In the genomic region with DNA sequence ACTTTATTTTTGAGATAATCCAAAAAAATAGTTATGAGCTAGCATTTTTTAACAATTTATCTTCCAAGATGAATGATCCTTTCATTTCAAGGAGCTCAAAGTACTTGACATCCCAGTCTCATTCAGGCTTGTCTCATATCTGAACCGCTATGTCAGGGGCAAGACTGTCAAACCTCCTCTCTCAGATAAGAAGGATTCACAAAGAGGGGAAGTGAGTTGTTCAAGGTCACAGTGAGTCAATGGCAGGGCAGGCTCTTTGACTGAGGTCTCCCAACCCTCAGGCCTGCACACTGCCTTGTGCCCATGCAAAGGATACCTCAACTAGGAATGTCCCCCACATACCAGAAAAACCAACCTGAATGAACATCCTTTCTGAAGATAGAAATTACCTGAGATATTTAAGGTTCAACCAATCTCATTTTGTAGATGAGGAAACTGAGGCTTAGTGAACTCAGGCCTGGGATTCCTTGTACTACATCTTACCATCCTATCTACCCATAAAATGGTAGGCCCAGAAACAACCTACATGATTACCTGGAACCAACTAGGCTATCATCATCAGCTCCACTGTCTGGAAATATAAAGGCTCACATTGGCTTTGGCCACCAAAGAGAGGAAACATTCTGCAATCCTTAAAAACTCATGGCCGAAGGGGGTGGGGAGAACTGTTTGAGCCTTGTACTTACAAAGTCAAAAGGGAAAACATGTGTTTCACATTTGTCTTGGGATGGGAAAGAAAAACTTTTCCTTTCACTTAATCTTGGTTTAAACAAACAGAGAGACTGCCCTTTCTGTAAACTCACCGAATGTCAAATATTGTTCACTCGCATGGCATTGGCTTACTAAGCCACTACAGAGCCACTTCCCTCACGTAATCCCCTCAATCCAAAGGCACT, we compare ENCODE assay signal across 9 cellular contexts. TPM values are rescaled to one million over a fixed set of nuclear protein-coding genes. Genes with fewer than 3 reads are reported as not detected.
DNase-seq lines count a peak whose midpoint lies in the region; ATAC-seq, FAIRE-seq and TF ChIP-seq lines count a peak whose summit lies in the region.
"Had no signal": no experiment of that assay in that cellular context is flagged by ENCODE, and none has a peak within 500 bp of the region (broad histone marks: within the 10 kb centered on the region; RNA-seq: fewer than 3 reads in every experiment).

No MANE protein-coding gene starts in this region.

- peak overlapping the region; percentile 82 for H3K9ac ChIP-seq in keratinocyte (ENCODE audit: control insufficient read depth, extremely low read depth, insufficient read depth, low read length)

- TF ChIP-seq CTCF in keratinocyte (optimal IDR thresholded peaks at IDR 0.05 in 1 of 3, IDR thresholded peaks at IDR 0.05 in 1 of 3, conservative IDR thresholded peaks at IDR 0.05 in 1 of 3; ENCODE audit: extremely low read depth in 1 of 3, insufficient read depth in 2 of 3, low read length in 3 of 3) (no peak), transverse colon (IDR thresholded peaks at IDR 0.05) (no peak)

- no peaks in the 10 kb centered on the region for H3K9me3 ChIP-seq in keratinocyte (ENCODE audit: control insufficient read depth, low read depth, low read length)
- H3K9me3 ChIP-seq in transverse colon = no peaks in the 10 kb centered on the region

- no peaks in the 10 kb centered on the region for H4K20me1 ChIP-seq in keratinocyte (ENCODE audit: control insufficient read depth, extremely low read depth, insufficient read depth, low read length)

- peak overlapping the region; percentile 25 for H2AFZ ChIP-seq in keratinocyte (ENCODE audit: control insufficient read depth, low read length)

- no peak overlapping the region for H3K4me3 Mint-ChIP-seq in activated CD8-positive, alpha-beta memory T cell treated with anti-CD3 and anti-CD28 coated beads, Interleukin-2, amount 10 ng/mL, durations not matched to agents 7 days and 5 days
- peak overlapping the region; percentile 75 for H3K4me3 Mint-ChIP-seq in activated T-helper 17 cell treated with anti-CD3 and anti-CD28 coated beads, Interleukin-2, amount 50 U/mL, for 72 hours

- dilution Hi-C loops in keratinocyte (cut with MboI; ENCODE audit: extremely low pct_ligation_motif_present, low sequenced_read_pairs) = no loop called here

- no peak for ATAC-seq in activated CD8-positive, alpha-beta memory T cell treated with anti-CD3 and anti-CD28 coated beads, Interleukin-2, amount 10 ng/mL, durations not matched to agents 7 days and 5 days
- peak; percentile 47 for ATAC-seq in activated T-helper 17 cell treated with anti-CD3 and anti-CD28 coated beads, Interleukin-2, amount 50 U/mL, for 72 hours (replicated peaks)
- ATAC-seq in GM21737 (IDR thresholded peaks at IDR 0.05; ENCODE audit: unreplicated experiment) (no peak), HG03432 (IDR thresholded peaks at IDR 0.05; ENCODE audit: unreplicated experiment) (no peak)

- H3K36me3 ChIP-seq in keratinocyte (ENCODE audit: control insufficient read depth in 2 of 2, extremely low read depth in 1 of 2, insufficient read depth in 2 of 2, low read length in 2 of 2) (no peaks in the 10 kb centered on the region), transverse colon (no peaks in the 10 kb centered on the region)

- peak; percentile 39 for FAIRE-seq in keratinocyte (lab: Jason Lieb, UNC)

- H3K4me1 ChIP-seq in keratinocyte (ENCODE audit: control insufficient read depth, extremely low read depth, insufficient read depth, low read length) = peaks cover 36% of the 10 kb centered on the region
- H3K4me1 ChIP-seq in transverse colon = peaks cover 0 to 23% (median 14%) of the 10 kb centered on the region in 4 donors

- peaks cover 23% of the 10 kb centered on the region for H3K36me3 Mint-ChIP-seq in activated CD8-positive, alpha-beta memory T cell treated with anti-CD3 and anti-CD28 coated beads, Interleukin-2, amount 10 ng/mL, durations not matched to agents 7 days and 5 days
- no peaks in the 10 kb centered on the region for H3K36me3 Mint-ChIP-seq in activated T-helper 17 cell treated with anti-CD3 and anti-CD28 coated beads, Interleukin-2, amount 50 U/mL, for 72 hours (ENCODE audit: low read depth)

- no peak for TF ChIP-seq POLR2A in transverse colon (IDR thresholded peaks at IDR 0.05)

- no peak for TF ChIP-seq EP300 in transverse colon (IDR thresholded peaks at IDR 0.05; ENCODE audit: low read depth)

- whole genome bisulfite sequencing in transverse colon (ENCODE audit: low coverage in 1 of 2), 2 donors = 57 to 78% methylated on average over 4 to 5 of the region's 5 CpGs

- H3K27me3 Mint-ChIP-seq in activated CD8-positive, alpha-beta memory T cell treated with anti-CD3 and anti-CD28 coated beads, Interleukin-2, amount 10 ng/mL, durations not matched to agents 7 days and 5 days = no peaks in the 10 kb centered on the region
- H3K27me3 Mint-ChIP-seq in activated T-helper 17 cell treated with anti-CD3 and anti-CD28 coated beads, Interleukin-2, amount 50 U/mL, for 72 hours = no peaks in the 10 kb centered on the region

- peak overlapping the region in 1 of 3 experiments; percentile 9 for H3K4me3 ChIP-seq in keratinocyte (ENCODE audit: control insufficient read depth in 2 of 3, extremely low read depth in 1 of 3, insufficient read depth in 2 of 3, low read depth in 1 of 3, low read length in 3 of 3)
- H3K4me3 ChIP-seq in transverse colon = no peak overlapping the region

- H3K27me3 ChIP-seq in keratinocyte (ENCODE audit: control insufficient read depth, extremely low read depth, insufficient read depth, low read length) (no peaks in the 10 kb centered on the region), transverse colon (peaks cover 7% of the 10 kb centered on the region)

- peak overlapping the region; percentile 70 for H3K27ac Mint-ChIP-seq in activated CD8-positive, alpha-beta memory T cell treated with anti-CD3 and anti-CD28 coated beads, Interleukin-2, amount 10 ng/mL, durations not matched to agents 7 days and 5 days
- peak overlapping the region; percentile 98 for H3K27ac Mint-ChIP-seq in activated T-helper 17 cell treated with anti-CD3 and anti-CD28 coated beads, Interleukin-2, amount 50 U/mL, for 72 hours

- H3K9me3 Mint-ChIP-seq in activated CD8-positive, alpha-beta memory T cell treated with anti-CD3 and anti-CD28 coated beads, Interleukin-2, amount 10 ng/mL, durations not matched to agents 7 days and 5 days (ENCODE audit: low read depth) = no peaks in the 10 kb centered on the region
- H3K9me3 Mint-ChIP-seq in activated T-helper 17 cell treated with anti-CD3 and anti-CD28 coated beads, Interleukin-2, amount 50 U/mL, for 72 hours = peaks cover 5% of the 10 kb centered on the region

- peaks cover 74% of the 10 kb centered on the region for H3K4me1 Mint-ChIP-seq in activated CD8-positive, alpha-beta memory T cell treated with anti-CD3 and anti-CD28 coated beads, Interleukin-2, amount 10 ng/mL, durations not matched to agents 7 days and 5 days
- peaks cover 58% of the 10 kb centered on the region for H3K4me1 Mint-ChIP-seq in activated T-helper 17 cell treated with anti-CD3 and anti-CD28 coated beads, Interleukin-2, amount 50 U/mL, for 72 hours

- H3K9me1 ChIP-seq in keratinocyte (ENCODE audit: control insufficient read depth, extremely low read depth, insufficient read depth, low read length) = no peaks in the 10 kb centered on the region

- CTCF ChIA-PET in activated CD8-positive, alpha-beta memory T cell treated with anti-CD3 and anti-CD28 coated beads, Interleukin-2, amount 10 ng/mL, durations not matched to agents 7 days and 5 days (lab: Charles Lee) = interaction anchor here (1.2 to 1.4 kb wide), 2 partner anchors 25 to 35 kb away, joined by 3 read pairs; no protein-coding TSS in a partner anchor

- intact Hi-C loops in transverse colon (cut with DNase I; ENCODE audit: low total_unique reads) = no loop called here

- H3K4me2 ChIP-seq in keratinocyte (ENCODE audit: control insufficient read depth, extremely low read depth, insufficient read depth, low read depth, low read length) = peak overlapping the region; percentile 89

- no peaks in the 10 kb centered on the region for H3K79me2 ChIP-seq in keratinocyte (ENCODE audit: control insufficient read depth, insufficient read depth, low read length)

- in situ Hi-C loops in transverse colon (cut with MboI; ENCODE audit: low pct_ligation_motif_present in 1 of 4, low pct_unique_long_range_greater_than_20kb in 1 of 4, low sequenced_read_pairs in 3 of 4) = no loop called here

- peak overlapping the region; percentile 99 for H3K27ac ChIP-seq in keratinocyte (ENCODE audit: control insufficient read depth, insufficient read depth, low read length)
- peak overlapping the region; percentile 46 to 69 (median 61) for H3K27ac ChIP-seq in transverse colon

- no peak for DNase-seq in activated CD8-positive, alpha-beta memory T cell treated with anti-CD3 and anti-CD28 coated beads, Interleukin-2, amount 10 ng/mL, durations not matched to agents 7 days and 5 days
- DNase-seq in activated CD8-positive, alpha-beta memory T cell treated with anti-CD3 and anti-CD28 coated beads, Interleukin-2, amount 50 U/mL, for 4 hours = no peak
- no peak for DNase-seq in keratinocyte (ENCODE audit: low read depth, low spot score)
- DNase-seq in transverse colon = no peak
- no peak for DNase-seq in effector CD4-positive, alpha-beta T cell
- DNase-seq: COR-L47 had no signal

RNA-seq across cellular contexts. Expression of a gene that starts 51.1 kb away (rescaled TPM):
- total RNA-seq in activated CD8-positive, alpha-beta memory T cell treated with anti-CD3 and anti-CD28 coated beads, Interleukin-2, amount 10 ng/mL, durations not matched to agents 7 days and 5 days = 100 to 1,000 TPM; 107 to 304 TPM
- 100 to 1,000 TPM; 175 to 300 TPM for total RNA-seq in activated T-helper 17 cell treated with anti-CD3 and anti-CD28 coated beads, Interleukin-2, amount 50 U/mL, for 72 hours
- 1.2 to 14.3 TPM (median 3.1 TPM) in 3 replicates for polyA plus RNA-seq in keratinocyte
- 0.57 TPM for polyA plus RNA-seq in keratinocyte (2011; ENCODE audit: low read depth)
- polyA plus RNA-seq in keratinocyte (2011; cell fraction: cytosol; rRNA removed) = 1.5 and 2.1 TPM in 2 replicates
- polyA plus RNA-seq in keratinocyte (2011; cell fraction: nucleus; rRNA removed) = 22.1 and 25.6 TPM in 2 replicates
- polyA plus RNA-seq in keratinocyte (2012; ENCODE audit: low replicate concordance) = 1.2 and 1.3 TPM in 2 replicates
- 4.6 to 16.8 TPM (median 6.6 TPM) in 3 replicates for polyA minus RNA-seq in keratinocyte
- polyA minus RNA-seq in keratinocyte (2011; cell fraction: cytosol; rRNA and poly(A)+ RNA removed) = 3.6 TPM
- polyA minus RNA-seq in keratinocyte (2011; cell fraction: nucleus; rRNA and poly(A)+ RNA removed) = 9.4 and 12.3 TPM in 2 replicates
- 1 to 10 TPM; 4.0 to 5.2 (median 4.4) TPM for total RNA-seq in transverse colon

Comparison
In these comparisons a context has a peak if more than half of its experiments do, and no peak if none do; other contexts are left out.
1. RNA of a gene that starts 51.1 kb away (total RNA-seq): 107 to 304 TPM in activated CD8-positive, alpha-beta memory T cell treated with anti-CD3 and anti-CD28 coated beads, Interleukin-2, amount 10 ng/mL, durations not matched to agents 7 days and 5 days and 175 to 300 TPM in activated T-helper 17 cell treated with anti-CD3 and anti-CD28 coated beads, Interleukin-2, amount 50 U/mL, for 72 hours; 4.0 to 5.2 TPM in transverse colon; every median in the first group is over 10 times any median in the second.